9 cellular contexts compared by ENCODE assay signal in the genomic region with DNA sequence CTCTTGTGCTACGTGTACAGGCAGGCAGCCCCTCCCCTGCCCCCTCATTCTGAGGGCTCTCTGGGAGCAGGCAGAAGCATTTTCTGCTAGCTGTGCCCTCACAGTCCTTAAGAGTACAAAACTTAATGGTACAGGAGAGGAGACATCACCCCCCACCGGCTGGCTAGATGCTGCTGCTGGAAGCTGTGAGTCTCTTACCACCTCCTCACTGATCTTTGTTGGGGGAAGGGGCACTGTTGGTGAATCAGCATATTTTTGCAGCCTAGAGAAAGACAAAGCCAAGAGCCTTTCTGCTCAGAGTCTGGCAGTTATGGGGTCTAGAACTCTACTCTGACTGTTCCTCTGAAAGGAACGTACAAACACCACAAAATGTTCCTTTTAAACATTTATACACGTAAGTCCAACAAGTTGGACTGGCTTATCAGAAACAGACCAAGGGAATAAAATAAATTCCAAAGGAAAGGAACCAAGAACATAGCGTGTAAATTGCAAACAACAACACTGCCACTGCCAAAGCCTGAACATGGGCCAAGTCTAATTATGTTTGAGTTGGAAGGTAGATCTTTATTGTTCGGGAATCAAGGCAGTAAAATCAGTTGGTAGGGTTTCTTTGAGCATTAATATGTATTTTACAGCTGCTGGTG. TPM values are rescaled to one million over a fixed set of nuclear protein-coding genes. Genes with fewer than 3 reads are reported as not detected.
DNase-seq lines count a peak whose midpoint lies in the region; ATAC-seq and TF ChIP-seq lines count a peak whose summit lies in the region.
"Had no signal": no experiment of that assay in that cellular context is flagged by ENCODE, and none has a peak within 500 bp of the region (broad histone marks: within the 10 kb centered on the region; RNA-seq: fewer than 3 reads in every experiment).

No MANE protein-coding gene starts in this region.

- peak overlapping the region; percentile 77 for H3K27ac Mint-ChIP-seq in chondrocyte (ENCODE audit: unreplicated experiment)
- no peak overlapping the region for H3K27ac Mint-ChIP-seq in activated naive CD4-positive, alpha-beta T cell treated with anti-CD3 and anti-CD28 coated beads for 36 hours

- peak overlapping the region; percentile 16 for H3K4me3 Mint-ChIP-seq in chondrocyte (ENCODE audit: unreplicated experiment)
- no peak overlapping the region for H3K4me3 Mint-ChIP-seq in activated naive CD4-positive, alpha-beta T cell treated with anti-CD3 and anti-CD28 coated beads for 36 hours

- H3K9me3 Mint-ChIP-seq in chondrocyte (ENCODE audit: low read depth) = no peaks in the 10 kb centered on the region
- H3K9me3 Mint-ChIP-seq in activated naive CD4-positive, alpha-beta T cell treated with anti-CD3 and anti-CD28 coated beads for 36 hours = no peaks in the 10 kb centered on the region

- H3K27me3 ChIP-seq in heart right ventricle = no peaks in the 10 kb centered on the region
- no peaks in the 10 kb centered on the region for H3K27me3 ChIP-seq in right atrium auricular region
- H3K27me3 ChIP-seq in aorta (ENCODE audit: control insufficient read depth in 1 of 2, insufficient read depth in 2 of 2, low read length in 1 of 2) = no peaks in the 10 kb centered on the region
- H3K27me3 ChIP-seq: BLaER1 treated with 17β-estradiol and CSF1 and Interleukin-3, amounts not matched to agents 10 nM and 100 nM had no signal

- H3K4me1 ChIP-seq in heart right ventricle (peaks cover 8 to 44% (median 26%) of the 10 kb centered on the region in 9 donors), right atrium auricular region (peaks cover 0 to 29% of the 10 kb centered on the region in 2 donors), mesodermal cell (ENCODE audit: control insufficient read depth, insufficient read depth, low read length, poor library complexity, severe bottlenecking) (peaks cover 16% of the 10 kb centered on the region), aorta (ENCODE audit: control insufficient read depth in 1 of 2, insufficient read depth in 2 of 2, low read length in 2 of 2) (peaks cover 0 to 1% of the 10 kb centered on the region in 2 donors)

- 23 to 26% methylated on average over 6 of the region's 6 CpGs for WGBS in heart right ventricle, 2 donors
- 77 to 91% methylated on average over 4 of the region's 6 CpGs for WGBS in mesodermal cell (ENCODE audit: insufficient coverage in 2 of 2), 2 experiments
- WGBS in aorta, 2 donors = 3 to 4% methylated on average over 6 of the region's 6 CpGs

- H3K36me3 ChIP-seq in heart right ventricle (peaks cover 0 to 64% (median 10%) of the 10 kb centered on the region in 9 donors), right atrium auricular region (peaks cover 15% of the 10 kb centered on the region), mesodermal cell (ENCODE audit: control insufficient read depth, insufficient read depth, low read length) (peaks cover 47% of the 10 kb centered on the region), aorta (ENCODE audit: control insufficient read depth in 1 of 2, insufficient read depth in 2 of 2, low read length in 1 of 2) (peaks cover 0 to 8% of the 10 kb centered on the region in 2 donors)

- peaks cover 55% of the 10 kb centered on the region for H3K4me1 Mint-ChIP-seq in chondrocyte (ENCODE audit: low read depth)
- H3K4me1 Mint-ChIP-seq in activated naive CD4-positive, alpha-beta T cell treated with anti-CD3 and anti-CD28 coated beads for 36 hours (ENCODE audit: low read depth) = peaks cover 19% of the 10 kb centered on the region

- ATAC-seq in heart right ventricle (peak in 5 of 8 donors; percentile 13 to 46 (median 27)), aorta (ENCODE audit: low FRiP score) (peak; percentile 12), SK-N-SH treated with all-trans-retinoic acid at 6 μM for 48 hours (no peak), GM19463 (IDR thresholded peaks at IDR 0.05; ENCODE audit: unreplicated experiment) (no peak)

- TF ChIP-seq CTCF in heart right ventricle (IDR thresholded peaks at IDR 0.05) (no peak), right atrium auricular region (IDR thresholded peaks at IDR 0.05) (no peak), chondrocyte (IDR thresholded peaks at IDR 0.05) (no peak)

- intact Hi-C loops in heart right ventricle (cut with DNase I) (loop anchor here in 1 of 10 donors (10.0 kb wide), 1 partner anchor 52 kb away; a partner anchor contains a TSS), aorta (cut with DNase I) (no loop called here)
- intact Hi-C loops in activated naive CD4-positive, alpha-beta T cell treated with anti-CD3 and anti-CD28 coated beads for 36 hours (cut with micrococcal nuclease) = no loop called here

- H3K36me3 Mint-ChIP-seq in chondrocyte (ENCODE audit: low read depth) = peaks cover 7% of the 10 kb centered on the region
- peaks cover 3% of the 10 kb centered on the region for H3K36me3 Mint-ChIP-seq in activated naive CD4-positive, alpha-beta T cell treated with anti-CD3 and anti-CD28 coated beads for 36 hours (ENCODE audit: low read depth)

- DNase-seq in heart right ventricle (no peak), right atrium auricular region (ENCODE audit: low spot score) (no peak), chondrocyte (ENCODE audit: low spot score) (no peak), aorta (no peak)
- DNase-seq in activated naive CD4-positive, alpha-beta T cell treated with anti-CD3 and anti-CD28 coated beads for 36 hours = no peak

- CTCF ChIA-PET in activated naive CD4-positive, alpha-beta T cell treated with anti-CD3 and anti-CD28 coated beads for 36 hours (lab: Charles Lee) = interaction anchor here (14.2 kb wide), 1 partner anchor 126 kb away, joined by 309 read pairs; no protein-coding TSS in a partner anchor

- no peaks in the 10 kb centered on the region for H3K27me3 Mint-ChIP-seq in chondrocyte (ENCODE audit: low read depth)
- no peaks in the 10 kb centered on the region for H3K27me3 Mint-ChIP-seq in activated naive CD4-positive, alpha-beta T cell treated with anti-CD3 and anti-CD28 coated beads for 36 hours (ENCODE audit: low read depth)

- no peaks in the 10 kb centered on the region for H3K9me3 ChIP-seq in heart right ventricle
- no peaks in the 10 kb centered on the region for H3K9me3 ChIP-seq in right atrium auricular region
- H3K9me3 ChIP-seq in mesodermal cell (ENCODE audit: control insufficient read depth, low read length) = no peaks in the 10 kb centered on the region
- H3K9me3 ChIP-seq in aorta (ENCODE audit: control insufficient read depth, low read length) = no peaks in the 10 kb centered on the region
- H3K9me3 ChIP-seq: BLaER1 treated with 17β-estradiol and CSF1 and Interleukin-3, amounts not matched to agents 10 nM and 100 nM had no signal

- H3K27ac ChIP-seq in heart right ventricle = peak overlapping the region in 5 of 10 donors; percentile 1 to 71 (median 23)
- peak overlapping the region in 1 of 2 donors; percentile 27 for H3K27ac ChIP-seq in right atrium auricular region
- peak overlapping the region; percentile 72 for H3K27ac ChIP-seq in mesodermal cell (ENCODE audit: low read depth, low read length, severe bottlenecking)
- peak overlapping the region in 1 of 2 donors; percentile 26 for H3K27ac ChIP-seq in aorta (ENCODE audit: low read depth in 1 of 2, low read length in 2 of 2)

- H3K4me3 ChIP-seq in heart right ventricle = no peak overlapping the region
- no peak overlapping the region for H3K4me3 ChIP-seq in right atrium auricular region
- no peak overlapping the region for H3K4me3 ChIP-seq in mesodermal cell (ENCODE audit: extremely low read depth, insufficient read depth, low read length, poor library complexity, severe bottlenecking)
- H3K4me3 ChIP-seq in aorta (ENCODE audit: low read length in 2 of 2) = no peak overlapping the region
- H3K4me3 ChIP-seq: BLaER1 treated with 17β-estradiol and CSF1 and Interleukin-3, amounts not matched to agents 10 nM and 100 nM had no signal

TF ChIP-seq in SK-N-SH treated with all-trans-retinoic acid at 6 μM for 48 hours, 23 proteins besides CTCF, POLR2A, EP300 and RAD21:
- TF ChIP-seq BACH2 (CRISPR knock-in tag; IDR thresholded peaks at IDR 0.05; ENCODE audit: borderline replicate concordance) (no peak), TOX (CRISPR knock-in tag; IDR thresholded peaks at IDR 0.05; ENCODE audit: borderline replicate concordance) (no peak), TCF4 (CRISPR knock-in tag; IDR thresholded peaks at IDR 0.05; ENCODE audit: borderline replicate concordance) (no peak), ZNF8 (CRISPR knock-in tag; IDR thresholded peaks at IDR 0.05) (no peak), ZC3H10 (CRISPR knock-in tag; IDR thresholded peaks at IDR 0.05) (no peak), ZNF70 (CRISPR knock-in tag; IDR thresholded peaks at IDR 0.05) (no peak)
- TF ChIP-seq, protein P1, sequence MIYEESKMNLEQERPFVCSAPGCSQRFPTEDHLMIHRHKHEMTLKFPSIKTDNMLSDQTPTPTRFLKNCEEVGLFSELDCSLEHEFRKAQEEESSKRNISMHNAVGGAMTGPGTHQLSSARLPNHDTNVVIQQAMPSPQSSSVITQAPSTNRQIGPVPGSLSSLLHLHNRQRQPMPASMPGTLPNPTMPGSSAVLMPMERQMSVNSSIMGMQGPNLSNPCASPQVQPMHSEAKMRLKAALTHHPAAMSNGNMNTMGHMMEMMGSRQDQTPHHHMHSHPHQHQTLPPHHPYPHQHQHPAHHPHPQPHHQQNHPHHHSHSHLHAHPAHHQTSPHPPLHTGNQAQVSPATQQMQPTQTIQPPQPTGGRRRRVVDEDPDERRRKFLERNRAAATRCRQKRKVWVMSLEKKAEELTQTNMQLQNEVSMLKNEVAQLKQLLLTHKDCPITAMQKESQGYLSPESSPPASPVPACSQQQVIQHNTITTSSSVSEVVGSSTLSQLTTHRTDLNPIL (CRISPR knock-in tag; IDR thresholded peaks at IDR 0.05; ENCODE audit: low read depth) = no peak

RNA-seq across cellular contexts. Expression of a gene that starts 27.2 kb away (rescaled TPM):
- total RNA-seq in heart right ventricle (10 to 100 TPM; 40.2 to 52.1 (median 45.2) TPM), right atrium auricular region (10 to 100 TPM; 52.8 to 59.2 TPM), chondrocyte (43.0 to 48.6 TPM (median 44.5 TPM) in 3 replicates), aorta (10 to 100 TPM; 63.7 to 73.2 TPM)
- polyA plus RNA-seq in heart right ventricle (10 to 100 TPM; 27.7 to 73.6 TPM), aorta (10 to 100 TPM; 37.3 to 94.0 TPM)
- polyA plus RNA-seq in mesodermal cell (2013, experiment 1 of 2) = 80.6 TPM
- 65.9 TPM for polyA plus RNA-seq in mesodermal cell (2013, experiment 2 of 2)
- 100 to 1,000 TPM; 124 TPM for total RNA-seq in activated naive CD4-positive, alpha-beta T cell treated with anti-CD3 and anti-CD28 coated beads for 36 hours

RNA-seq across cellular contexts. Expression of a gene that starts 53.0 kb away (rescaled TPM):
- total RNA-seq in heart right ventricle = 10 to 100 TPM; 14.4 to 18.1 (median 15.8) TPM
- 10 to 100 TPM; 10.4 to 11.9 TPM for polyA plus RNA-seq in heart right ventricle
- total RNA-seq in right atrium auricular region = 1 to 10 TPM; 8.0 to 8.3 TPM
- 32.8 to 46.0 TPM (median 41.0 TPM) in 3 replicates for total RNA-seq in chondrocyte
- 34.4 TPM for polyA plus RNA-seq in mesodermal cell (2013, experiment 1 of 2)
- polyA plus RNA-seq in mesodermal cell (2013, experiment 2 of 2) = 25.6 TPM
- total RNA-seq in aorta = 10 to 100 TPM; 30.8 TPM
- polyA plus RNA-seq in aorta = 10 to 100 TPM; 13.4 to 17.7 TPM
- total RNA-seq in activated naive CD4-positive, alpha-beta T cell treated with anti-CD3 and anti-CD28 coated beads for 36 hours = 10 to 100 TPM; 33.8 to 37.8 TPM

Comparison
In these comparisons a context has a peak if more than half of its experiments do, and no peak if none do; other contexts are left out.
1. ATAC-seq: peak in heart right ventricle (5 of 8) and aorta (single experiment); none in SK-N-SH treated with all-trans-retinoic acid at 6 μM for 48 hours (single experiment) and GM19463 (single experiment).